8 cellular contexts compared by ENCODE assay signal in the genomic region with DNA sequence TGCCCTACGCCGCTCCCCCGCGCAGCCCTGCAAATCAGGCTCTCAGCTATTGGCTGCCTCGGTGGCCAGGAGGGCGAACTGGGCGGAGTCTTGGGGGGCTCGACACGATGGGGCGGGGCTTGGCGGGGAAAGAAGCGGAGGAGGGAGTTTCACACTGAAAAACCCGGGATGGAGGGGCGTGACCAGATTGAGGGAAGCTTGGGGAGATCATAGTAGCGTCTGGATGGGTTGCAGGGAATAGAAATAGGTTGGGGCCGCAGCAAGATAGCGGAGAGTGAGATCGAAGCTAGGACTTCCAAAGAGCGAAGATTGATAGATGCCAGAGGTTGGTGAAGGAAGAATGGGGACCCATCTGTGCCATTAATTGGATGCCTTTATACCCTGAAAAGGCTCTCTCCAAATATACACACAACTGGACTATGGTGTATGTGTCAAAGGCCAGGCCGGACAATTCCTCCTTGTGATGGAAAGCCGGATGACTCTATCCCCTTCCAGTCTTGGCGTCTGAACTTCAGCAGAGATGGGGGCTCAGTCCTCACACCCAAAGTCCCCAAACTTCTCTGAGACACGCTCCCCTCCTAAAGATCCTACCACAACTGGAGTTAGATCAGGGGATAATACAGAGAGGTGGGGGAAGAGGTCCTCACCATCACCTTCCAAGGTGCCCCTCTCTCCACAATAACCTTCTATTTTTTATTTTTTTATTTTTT.
A peak's percentile ranks its signal among the peaks of the same experiment; 100 is the strongest.
DNase-seq lines count a peak whose midpoint lies in the region; ATAC-seq and FAIRE-seq lines count a peak whose summit lies in the region.

No MANE protein-coding gene starts in this region.

- DNase-seq in memory B cell (ENCODE audit: low spot score in 2 of 2) (no peak), Kasumi-1 (lab: John Stamatoyannopoulos, UW) (no peak)
- DNase-seq in stimulated activated effector memory CD8-positive, alpha-beta T cell treated with anti-CD3 and anti-CD28 coated beads, Interleukin-12 subunit alpha, Interleukin-12 subunit beta, amount 100 ng/mL, for 72 hours (ENCODE audit: low spot score in 2 of 2), result peak in 1 of 2 donors; percentile 68

- H3K9me3 ChIP-seq in HUES6 (ENCODE audit: control insufficient read depth, insufficient read depth, low read depth, low read length), result no peaks in the 10 kb centered on the region

- FAIRE-seq in TTC549 (lab: Jason Lieb, UNC), result peak; percentile 23

- peak overlapping the region; percentile 68 for H3K4me3 Mint-ChIP-seq in dendritic cell treated with granulocyte-macrophage colony-stimulating factor and Interleukin-4, amounts not matched to agents 40 ng/mL and 50 ng/mL, for 4 days
- peak overlapping the region; percentile 74 for H3K4me3 Mint-ChIP-seq in memory B cell
- H3K4me3 Mint-ChIP-seq in stimulated activated effector memory CD8-positive, alpha-beta T cell treated with anti-CD3 and anti-CD28 coated beads, Interleukin-12 subunit alpha, Interleukin-12 subunit beta, amount 100 ng/mL, for 72 hours, result peak overlapping the region; percentile 70

- no peak overlapping the region for H2AFZ ChIP-seq in ACC112 (ENCODE audit: low read length, unreplicated experiment)

- H3K9me3 Mint-ChIP-seq in dendritic cell treated with granulocyte-macrophage colony-stimulating factor and Interleukin-4, amounts not matched to agents 40 ng/mL and 50 ng/mL, for 4 days, result no peaks in the 10 kb centered on the region
- no peaks in the 10 kb centered on the region for H3K9me3 Mint-ChIP-seq in memory B cell
- H3K9me3 Mint-ChIP-seq in stimulated activated effector memory CD8-positive, alpha-beta T cell treated with anti-CD3 and anti-CD28 coated beads, Interleukin-12 subunit alpha, Interleukin-12 subunit beta, amount 100 ng/mL, for 72 hours, result no peaks in the 10 kb centered on the region

- H3K4me1 Mint-ChIP-seq in dendritic cell treated with granulocyte-macrophage colony-stimulating factor and Interleukin-4, amounts not matched to agents 40 ng/mL and 50 ng/mL, for 4 days (ENCODE audit: low read depth), result peaks cover 28% of the 10 kb centered on the region
- peaks cover 14% of the 10 kb centered on the region for H3K4me1 Mint-ChIP-seq in memory B cell
- peaks cover 20% of the 10 kb centered on the region for H3K4me1 Mint-ChIP-seq in stimulated activated effector memory CD8-positive, alpha-beta T cell treated with anti-CD3 and anti-CD28 coated beads, Interleukin-12 subunit alpha, Interleukin-12 subunit beta, amount 100 ng/mL, for 72 hours

- ATAC-seq in memory B cell (ENCODE audit: low read depth) (peak; percentile 23), HG02571 (IDR thresholded peaks at IDR 0.05; ENCODE audit: unreplicated experiment) (no peak)
- ATAC-seq in stimulated activated effector memory CD8-positive, alpha-beta T cell treated with anti-CD3 and anti-CD28 coated beads, Interleukin-12 subunit alpha, Interleukin-12 subunit beta, amount 100 ng/mL, for 72 hours, result peak; percentile 74

- no peak overlapping the region for H3K27ac Mint-ChIP-seq in dendritic cell treated with granulocyte-macrophage colony-stimulating factor and Interleukin-4, amounts not matched to agents 40 ng/mL and 50 ng/mL, for 4 days
- no peak overlapping the region for H3K27ac Mint-ChIP-seq in memory B cell
- H3K27ac Mint-ChIP-seq in stimulated activated effector memory CD8-positive, alpha-beta T cell treated with anti-CD3 and anti-CD28 coated beads, Interleukin-12 subunit alpha, Interleukin-12 subunit beta, amount 100 ng/mL, for 72 hours, result no peak overlapping the region

- H3K79me2 ChIP-seq in ACC112 (ENCODE audit: control insufficient read depth, insufficient read depth, low read length, unreplicated experiment), result no peaks in the 10 kb centered on the region

- H3K4me3 ChIP-seq in ACC112 (ENCODE audit: low read depth, low read length), result peak overlapping the region; percentile 68
- H3K4me3 ChIP-seq in HUES6 (ENCODE audit: low read depth, low read length), result peak overlapping the region; percentile 43

- H3K4me1 ChIP-seq in ACC112 (ENCODE audit: control insufficient read depth, insufficient read depth, low read length, unreplicated experiment) (peaks cover 33% of the 10 kb centered on the region), HUES6 (ENCODE audit: control insufficient read depth, insufficient read depth, low read length) (peaks cover 20% of the 10 kb centered on the region)

- H3K27me3 Mint-ChIP-seq in dendritic cell treated with granulocyte-macrophage colony-stimulating factor and Interleukin-4, amounts not matched to agents 40 ng/mL and 50 ng/mL, for 4 days, result peaks cover 86% of the 10 kb centered on the region
- peaks cover 30% of the 10 kb centered on the region for H3K27me3 Mint-ChIP-seq in memory B cell

- intact Hi-C loops in dendritic cell treated with granulocyte-macrophage colony-stimulating factor and Interleukin-4, amounts not matched to agents 40 ng/mL and 50 ng/mL, for 4 days (cut with micrococcal nuclease), result no loop called here

- H3K36me3 ChIP-seq in ACC112 (ENCODE audit: insufficient read depth, low read length) (no peaks in the 10 kb centered on the region), HUES6 (ENCODE audit: control insufficient read depth, insufficient read depth, low read length) (no peaks in the 10 kb centered on the region)

- H3K27me3 ChIP-seq in ACC112 (ENCODE audit: insufficient read depth, low read length) (peaks cover 21% of the 10 kb centered on the region), HUES6 (ENCODE audit: control insufficient read depth, insufficient read depth, low read length) (peaks cover 50% of the 10 kb centered on the region)

- no peak overlapping the region for H3K9ac ChIP-seq in HUES6 (ENCODE audit: low read length)

- no peaks in the 10 kb centered on the region for H3K36me3 Mint-ChIP-seq in dendritic cell treated with granulocyte-macrophage colony-stimulating factor and Interleukin-4, amounts not matched to agents 40 ng/mL and 50 ng/mL, for 4 days (ENCODE audit: low read depth)
- H3K36me3 Mint-ChIP-seq in memory B cell, result no peaks in the 10 kb centered on the region
- no peaks in the 10 kb centered on the region for H3K36me3 Mint-ChIP-seq in stimulated activated effector memory CD8-positive, alpha-beta T cell treated with anti-CD3 and anti-CD28 coated beads, Interleukin-12 subunit alpha, Interleukin-12 subunit beta, amount 100 ng/mL, for 72 hours

- H3K27ac ChIP-seq in ACC112 (ENCODE audit: low read depth, low read length), result no peak overlapping the region
- H3K27ac ChIP-seq in HUES6 (ENCODE audit: low read depth, low read length), result no peak overlapping the region
